ENCODE assay signal across 8 cellular contexts in genomic region chr16:89319883-89320716, GRCh38.
DNase-seq lines count a peak whose midpoint lies in the region; ATAC-seq and TF ChIP-seq lines count a peak whose summit lies in the region.

No MANE protein-coding gene starts in this region.

- H3K9me3 ChIP-seq in WERI-Rb-1 (ENCODE audit: severe bottlenecking) (no peaks in the 10 kb centered on the region), endodermal cell (ENCODE audit: control insufficient read depth, low read length) (no peaks in the 10 kb centered on the region), uterus (no peaks in the 10 kb centered on the region)

- no peak overlapping the region for H3K9ac ChIP-seq in endodermal cell (ENCODE audit: extremely low read depth, low read length, poor library complexity, severe bottlenecking)

- H3K36me3 ChIP-seq in WERI-Rb-1 (no peaks in the 10 kb centered on the region), endodermal cell (ENCODE audit: control insufficient read depth, insufficient read depth, low read length) (peaks cover 16% of the 10 kb centered on the region), uterus (no peaks in the 10 kb centered on the region)

- H3K4me1 ChIP-seq in endodermal cell (ENCODE audit: control insufficient read depth, insufficient read depth, low read length): peaks cover 23% of the 10 kb centered on the region
- H3K4me1 ChIP-seq in uterus: peaks cover 6 to 23% of the 10 kb centered on the region in 2 donors

- BruUV-seq in Calu3 (replicated peaks; lab: Mats Ljungman, UMichigan): no TSS peak

- H3K4me3 ChIP-seq in WERI-Rb-1 (ENCODE audit: low read depth, low read length) (no peak overlapping the region), endodermal cell (ENCODE audit: low read length) (no peak overlapping the region), uterus (peak overlapping the region in 1 of 2 donors; percentile 6)

- CTCF ChIA-PET in Calu3 (lab: Charles Lee): no interaction called here

- DNase-seq in Calu3 (peak; percentile 83), WERI-Rb-1 (no peak), endodermal cell (no peak), uterus (peak in 1 of 2 donors; percentile 54), DMS79 (lab: John Stamatoyannopoulos, UW) (no peak)
- peak; percentile 75 for DNase-seq in natural killer cell treated with Interleukin-12 subunit alpha and Interleukin-12 subunit beta and Interleukin-15 and Interleukin-18, amount 100 ng/mL, for 72 hours (ENCODE audit: low spot score)

- H3K4me1 Mint-ChIP-seq in Calu3 (ENCODE audit: low read depth, unreplicated experiment) (peaks cover 98% of the 10 kb centered on the region), endodermal cell (peaks cover 62% of the 10 kb centered on the region)
- peaks cover 80 to 91% of the 10 kb centered on the region in 2 donors for H3K4me1 Mint-ChIP-seq in natural killer cell treated with Interleukin-12 subunit alpha and Interleukin-12 subunit beta and Interleukin-15 and Interleukin-18, amount 100 ng/mL, for 72 hours (ENCODE audit: low read depth in 2 of 2)

- TF ChIP-seq CTCF in Calu3 (IDR thresholded peaks at IDR 0.05; ENCODE audit: unreplicated experiment): no peak
- no peak for TF ChIP-seq CTCF in WERI-Rb-1 (IDR thresholded peaks at IDR 0.05; ENCODE audit: low read depth, low read length)
- no peak for TF ChIP-seq CTCF in endodermal cell (conservative IDR thresholded peaks at IDR 0.05)
- no peak for TF ChIP-seq CTCF in uterus (IDR thresholded peaks at IDR 0.05)

- 85 to 88% methylated on average over 21 to 29 of the region's 29 CpGs for WGBS in endodermal cell (ENCODE audit: insufficient coverage in 1 of 2, insufficient read length in 1 of 2), 2 experiments

- H3K36me3 Mint-ChIP-seq in Calu3 (ENCODE audit: insufficient read depth, unreplicated experiment) (peaks cover 80% of the 10 kb centered on the region), endodermal cell (ENCODE audit: low read depth) (peaks cover 6% of the 10 kb centered on the region)
- H3K36me3 Mint-ChIP-seq in natural killer cell treated with Interleukin-12 subunit alpha and Interleukin-12 subunit beta and Interleukin-15 and Interleukin-18, amount 100 ng/mL, for 72 hours: no peaks in the 10 kb centered on the region

- no peaks in the 10 kb centered on the region for H3K27me3 Mint-ChIP-seq in Calu3 (ENCODE audit: unreplicated experiment)
- H3K27me3 Mint-ChIP-seq in endodermal cell (ENCODE audit: insufficient read depth): no peaks in the 10 kb centered on the region
- H3K27me3 Mint-ChIP-seq in natural killer cell treated with Interleukin-12 subunit alpha and Interleukin-12 subunit beta and Interleukin-15 and Interleukin-18, amount 100 ng/mL, for 72 hours: no peaks in the 10 kb centered on the region

- H3K4me3 Mint-ChIP-seq in Calu3 (ENCODE audit: low read depth, unreplicated experiment): peak overlapping the region; percentile 74
- no peak overlapping the region for H3K4me3 Mint-ChIP-seq in endodermal cell
- H3K4me3 Mint-ChIP-seq in natural killer cell treated with Interleukin-12 subunit alpha and Interleukin-12 subunit beta and Interleukin-15 and Interleukin-18, amount 100 ng/mL, for 72 hours: peak overlapping the region; percentile 83

- H3K27me3 ChIP-seq in WERI-Rb-1 (ENCODE audit: insufficient read depth, low read depth, severe bottlenecking): no peaks in the 10 kb centered on the region
- no peaks in the 10 kb centered on the region for H3K27me3 ChIP-seq in endodermal cell (ENCODE audit: control insufficient read depth, insufficient read depth, low read length, poor library complexity, severe bottlenecking)
- no peaks in the 10 kb centered on the region for H3K27me3 ChIP-seq in uterus

- intact Hi-C loops in Calu3 (cut with micrococcal nuclease; ENCODE audit: unreplicated experiment) (no loop called here), uterus (cut with DNase I; ENCODE audit: low total_unique reads) (loop anchor here (10.0 kb wide), 1 partner anchor 185 kb away; the partner anchor contains the start of gene SPG7)

- no peak for TF ChIP-seq POLR2A in uterus (IDR thresholded peaks at IDR 0.05)

- H3K27ac Mint-ChIP-seq in Calu3 (ENCODE audit: unreplicated experiment): peak overlapping the region; percentile 68
- peak overlapping the region; percentile 53 for H3K27ac Mint-ChIP-seq in endodermal cell
- H3K27ac Mint-ChIP-seq in natural killer cell treated with Interleukin-12 subunit alpha and Interleukin-12 subunit beta and Interleukin-15 and Interleukin-18, amount 100 ng/mL, for 72 hours: peak overlapping the region; percentile 93 to 95

- H3K9me3 Mint-ChIP-seq in Calu3 (ENCODE audit: low read depth, unreplicated experiment): no peaks in the 10 kb centered on the region
- H3K9me3 Mint-ChIP-seq in endodermal cell: no peaks in the 10 kb centered on the region
- H3K9me3 Mint-ChIP-seq in natural killer cell treated with Interleukin-12 subunit alpha and Interleukin-12 subunit beta and Interleukin-15 and Interleukin-18, amount 100 ng/mL, for 72 hours: no peaks in the 10 kb centered on the region

- ATAC-seq in HG03342 (IDR thresholded peaks at IDR 0.05; ENCODE audit: unreplicated experiment): peak; percentile 35
- ATAC-seq in natural killer cell treated with Interleukin-12 subunit alpha and Interleukin-12 subunit beta and Interleukin-15 and Interleukin-18, amount 100 ng/mL, for 72 hours: peak; percentile 68 to 81
- no peak for ATAC-seq in HG02571 (IDR thresholded peaks at IDR 0.05; ENCODE audit: unreplicated experiment)

- H3K27ac ChIP-seq in WERI-Rb-1: peak overlapping the region; percentile 64
- H3K27ac ChIP-seq in endodermal cell (ENCODE audit: low read depth, low read length): peak overlapping the region; percentile 37
- peak overlapping the region; percentile 13 to 15 for H3K27ac ChIP-seq in uterus

Comparison
In these comparisons a context has a peak if more than half of its experiments do, and no peak if none do; other contexts are left out.
1. DNase-seq: peak in Calu3 (single experiment) and natural killer cell treated with Interleukin-12 subunit alpha and Interleukin-12 subunit beta and Interleukin-15 and Interleukin-18, amount 100 ng/mL, for 72 hours (single experiment); none in WERI-Rb-1 (single experiment), endodermal cell (single experiment) and DMS79 (single experiment).
2. H3K27ac ChIP-seq: peak in every context shown above with its lines; median percentile 64 in WERI-Rb-1; 37 in endodermal cell; 14 in uterus.
3. Peak in every context shown above with its lines, with median percentiles within 50 percentile points of each other: H3K27ac Mint-ChIP-seq.